In genomic region chr17:63843387-63844292, GRCh38 we compare ENCODE assay signal across 1 cellular context.
TF ChIP-seq lines count a peak whose summit lies in the region.

No MANE protein-coding gene starts in this region.

TF ChIP-seq in HepG2, 621 proteins besides CTCF, POLR2A, EP300 and RAD21 (continues in another document):
- no peak for TF ChIP-seq TFDP1 (CRISPR knock-in tag; IDR thresholded peaks at IDR 0.05; ENCODE audit: borderline replicate concordance)
- TF ChIP-seq HINFP (CRISPR knock-in tag; IDR thresholded peaks at IDR 0.05; ENCODE audit: low read depth) = no peak
- TF ChIP-seq SMC3 (IDR thresholded peaks at IDR 0.05; ENCODE audit: low read length) = no peak
- TF ChIP-seq IKZF1 (IDR thresholded peaks at IDR 0.05) = no peak
- no peak; the same call in 1 of the 2 replicates for TF ChIP-seq CREM (IDR thresholded peaks at IDR 0.05)
- no peak for TF ChIP-seq CREM (CRISPR knock-in tag; IDR thresholded peaks at IDR 0.05)
- TF ChIP-seq GTF3A (CRISPR knock-in tag; conservative IDR thresholded peaks at IDR 0.05) = peak; percentile 54; the same call in 1 of the 2 replicates
- TF ChIP-seq HDAC1 (CRISPR knock-in tag; IDR thresholded peaks at IDR 0.05) = no peak
- 0 out of 2 replicates have a peak, but pooled peaks have one; percentile 1 for TF ChIP-seq KDM1A (CRISPR knock-in tag; IDR thresholded peaks at IDR 0.05)
- no peak for TF ChIP-seq ZNF276 (CRISPR knock-in tag; IDR thresholded peaks at IDR 0.05; ENCODE audit: low read depth)
- no peak for TF ChIP-seq TBX2 (CRISPR knock-in tag; IDR thresholded peaks at IDR 0.05; ENCODE audit: borderline replicate concordance)
- no peak for TF ChIP-seq ONECUT2 (CRISPR knock-in tag; IDR thresholded peaks at IDR 0.05)
- TF ChIP-seq AHDC1 (CRISPR knock-in tag; IDR thresholded peaks at IDR 0.05; ENCODE audit: borderline replicate concordance) = peak; percentile 11; the same call in 1 of the 2 replicates
- no peak for TF ChIP-seq ZNF552 (CRISPR knock-in tag; IDR thresholded peaks at IDR 0.05; ENCODE audit: borderline replicate concordance)
- TF ChIP-seq ZBTB33 (CRISPR knock-in tag; IDR thresholded peaks at IDR 0.05) = no peak
- TF ChIP-seq ETS1 (CRISPR knock-in tag; IDR thresholded peaks at IDR 0.05) = no peak
- peak; percentile 88 for TF ChIP-seq ZMYM2 (CRISPR knock-in tag; IDR thresholded peaks at IDR 0.05)
- 0 out of 2 replicates have a peak, but pooled peaks have one; percentile 18 for TF ChIP-seq GFI1 (CRISPR knock-in tag; IDR thresholded peaks at IDR 0.05; ENCODE audit: borderline replicate concordance)
- peak; percentile 96 for TF ChIP-seq ZMYM3 (CRISPR knock-in tag; IDR thresholded peaks at IDR 0.05)
- no peak for TF ChIP-seq GZF1 (CRISPR knock-in tag; IDR thresholded peaks at IDR 0.05)
- 0 out of 2 replicates have a peak, but pooled peaks have one; percentile 32 for TF ChIP-seq HES4 (CRISPR knock-in tag; IDR thresholded peaks at IDR 0.05; ENCODE audit: borderline replicate concordance)
- no peak for TF ChIP-seq KLF12 (CRISPR knock-in tag; IDR thresholded peaks at IDR 0.05; ENCODE audit: borderline replicate concordance)
- TF ChIP-seq ZNF609 (CRISPR knock-in tag; IDR thresholded peaks at IDR 0.05; ENCODE audit: borderline replicate concordance) = no peak
- no peak for TF ChIP-seq ZSCAN21 (CRISPR knock-in tag; IDR thresholded peaks at IDR 0.05; ENCODE audit: borderline replicate concordance)
- no peak for TF ChIP-seq RERE (CRISPR knock-in tag; IDR thresholded peaks at IDR 0.05; ENCODE audit: low read depth)
- no peak for TF ChIP-seq HNRNPUL1 (IDR thresholded peaks at IDR 0.05; ENCODE audit: low read depth, low read length)
- no peak for TF ChIP-seq KDM5B (CRISPR knock-in tag; IDR thresholded peaks at IDR 0.05; ENCODE audit: borderline replicate concordance)
- TF ChIP-seq ZBTB7B (CRISPR knock-in tag; IDR thresholded peaks at IDR 0.05) = no peak
- TF ChIP-seq ZBTB3 (CRISPR knock-in tag; IDR thresholded peaks at IDR 0.05; ENCODE audit: borderline replicate concordance, low read depth) = no peak
- TF ChIP-seq NCOR1 (IDR thresholded peaks at IDR 0.05; ENCODE audit: borderline replicate concordance, low read length) = no peak; the same call in 1 of the 2 replicates
